ENCODE assay signal across 1 cellular context in genomic region chr14:68284834-68285233, GRCh38.
TF ChIP-seq lines count a peak whose summit lies in the region.

No MANE protein-coding gene starts in this region.

TF ChIP-seq in GM12878, 131 proteins besides CTCF, POLR2A, EP300 and RAD21 (continued from another document and continues in another):
- TF ChIP-seq, protein P1, sequence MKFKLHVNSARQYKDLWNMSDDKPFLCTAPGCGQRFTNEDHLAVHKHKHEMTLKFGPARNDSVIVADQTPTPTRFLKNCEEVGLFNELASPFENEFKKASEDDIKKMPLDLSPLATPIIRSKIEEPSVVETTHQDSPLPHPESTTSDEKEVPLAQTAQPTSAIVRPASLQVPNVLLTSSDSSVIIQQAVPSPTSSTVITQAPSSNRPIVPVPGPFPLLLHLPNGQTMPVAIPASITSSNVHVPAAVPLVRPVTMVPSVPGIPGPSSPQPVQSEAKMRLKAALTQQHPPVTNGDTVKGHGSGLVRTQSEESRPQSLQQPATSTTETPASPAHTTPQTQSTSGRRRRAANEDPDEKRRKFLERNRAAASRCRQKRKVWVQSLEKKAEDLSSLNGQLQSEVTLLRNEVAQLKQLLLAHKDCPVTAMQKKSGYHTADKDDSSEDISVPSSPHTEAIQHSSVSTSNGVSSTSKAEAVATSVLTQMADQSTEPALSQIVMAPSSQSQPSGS (IDR thresholded peaks at IDR 0.05; ENCODE audit: low read length): no peak
- TF ChIP-seq NR2C1 (IDR thresholded peaks at IDR 0.05) (no peak), ETV6 (conservative IDR thresholded peaks at IDR 0.05 in 1 of 2, IDR thresholded peaks at IDR 0.05 in 1 of 2; ENCODE audit: borderline replicate concordance in 1 of 2, low read depth in 1 of 2) (peak in 1 of 2 experiments; percentile 55; a peak in 1 of 4 replicates), ZNF207 (IDR thresholded peaks at IDR 0.05; ENCODE audit: borderline replicate concordance) (no peak), SMC3 (IDR thresholded peaks at IDR 0.05; ENCODE audit: borderline replicate concordance, low read length) (no peak), STAT1 (conservative IDR thresholded peaks at IDR 0.05) (no peak), PAX8 (IDR thresholded peaks at IDR 0.05) (peak; percentile 34; the same call in 1 of the 2 replicates), POLR2AphosphoS5 (IDR thresholded peaks at IDR 0.05; ENCODE audit: low read length) (no peak; the same call in 1 of the 2 replicates), DPF2 (IDR thresholded peaks at IDR 0.05) (no peak), SMARCA5 (IDR thresholded peaks at IDR 0.05) (no peak), BRCA1 (IDR thresholded peaks at IDR 0.05; ENCODE audit: low read depth, low read length) (no peak), ELK1 (IDR thresholded peaks at IDR 0.05; ENCODE audit: low read depth, low read length) (no peak), MYC (IDR thresholded peaks at IDR 0.05; ENCODE audit: insufficient read depth, insufficient read length, insufficient replicate concordance, low read length, severe bottlenecking) (no peak), CREM (IDR thresholded peaks at IDR 0.05; ENCODE audit: low read depth) (peak; percentile 53; the same call in 1 of the 2 replicates), CREB1 (IDR thresholded peaks at IDR 0.05; ENCODE audit: low read depth) (no peak), TAF1 (IDR thresholded peaks at IDR 0.05; ENCODE audit: borderline replicate concordance, low read depth, low read length) (0 out of 2 replicates have a peak, but pooled peaks have one; percentile 34), MYB (IDR thresholded peaks at IDR 0.05; ENCODE audit: borderline replicate concordance, low read depth, low read length) (no peak), EGR1 (IDR thresholded peaks at IDR 0.05; ENCODE audit: borderline replicate concordance in 1 of 2, low read depth in 2 of 2, low read length in 2 of 2) (peak in 1 of 2 experiments; percentile 26; a peak in 1 of 3 replicates), FOS (IDR thresholded peaks at IDR 0.05; ENCODE audit: borderline replicate concordance, extremely low read depth, insufficient read length) (no peak), CUX1 (IDR thresholded peaks at IDR 0.05; ENCODE audit: insufficient replicate concordance, low read depth, low read length) (peak; percentile 37), RAD51 (IDR thresholded peaks at IDR 0.05) (no peak), RELA (IDR thresholded peaks at IDR 0.05; ENCODE audit: borderline replicate concordance, partially characterized antibody) (no peak), ZNF274 (IDR thresholded peaks at IDR 0.05; ENCODE audit: insufficient read depth, insufficient read length) (no peak), ZSCAN29 (IDR thresholded peaks at IDR 0.05) (no peak), STAT3 (IDR thresholded peaks at IDR 0.05; ENCODE audit: low read depth, low read length) (no peak), TCF7 (IDR thresholded peaks at IDR 0.05; ENCODE audit: borderline replicate concordance) (peak; percentile 97), RUNX3 (IDR thresholded peaks at IDR 0.05; ENCODE audit: low read length) (no peak), RB1 (IDR thresholded peaks at IDR 0.05; ENCODE audit: borderline replicate concordance) (no peak), CHD2 (IDR thresholded peaks at IDR 0.05; ENCODE audit: borderline replicate concordance, low read depth, low read length) (no peak; the same call in 1 of the 2 replicates), ATF7 (IDR thresholded peaks at IDR 0.05; ENCODE audit: low read depth) (no peak; the same call in 1 of the 2 replicates), MAX (IDR thresholded peaks at IDR 0.05; ENCODE audit: low read depth, low read length) (no peak), RCOR1 (conservative IDR thresholded peaks at IDR 0.05; ENCODE audit: low read depth, low read length) (no peak), JUNB (IDR thresholded peaks at IDR 0.05) (no peak), SREBF1 (IDR thresholded peaks at IDR 0.05; ENCODE audit: low read length) (no peak), CBX5 (IDR thresholded peaks at IDR 0.05; ENCODE audit: low read depth) (no peak), NRF1 (conservative IDR thresholded peaks at IDR 0.05; ENCODE audit: low read depth, low read length) (no peak), GATAD2B (conservative IDR thresholded peaks at IDR 0.05; ENCODE audit: low read depth) (no peak; the same call in 1 of the 2 replicates), IKZF2 (IDR thresholded peaks at IDR 0.05) (peak; percentile 88), IKZF1 (conservative IDR thresholded peaks at IDR 0.05) (peak; percentile 66), TARDBP (IDR thresholded peaks at IDR 0.05; ENCODE audit: borderline replicate concordance) (no peak), FOXK2 (IDR thresholded peaks at IDR 0.05) (no peak), EZH2 (IDR thresholded peaks at IDR 0.05; ENCODE audit: borderline replicate concordance, control insufficient read depth, low read depth, low read length) (no peak), GABPA (IDR thresholded peaks at IDR 0.05; ENCODE audit: low read depth) (no peak)
- TF ChIP-seq, protein P2, sequence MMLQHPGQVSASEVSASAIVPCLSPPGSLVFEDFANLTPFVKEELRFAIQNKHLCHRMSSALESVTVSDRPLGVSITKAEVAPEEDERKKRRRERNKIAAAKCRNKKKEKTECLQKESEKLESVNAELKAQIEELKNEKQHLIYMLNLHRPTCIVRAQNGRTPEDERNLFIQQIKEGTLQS (IDR thresholded peaks at IDR 0.05; ENCODE audit: borderline replicate concordance, extremely low read depth, low read depth, low read length): no peak
- TF ChIP-seq, protein P3, sequence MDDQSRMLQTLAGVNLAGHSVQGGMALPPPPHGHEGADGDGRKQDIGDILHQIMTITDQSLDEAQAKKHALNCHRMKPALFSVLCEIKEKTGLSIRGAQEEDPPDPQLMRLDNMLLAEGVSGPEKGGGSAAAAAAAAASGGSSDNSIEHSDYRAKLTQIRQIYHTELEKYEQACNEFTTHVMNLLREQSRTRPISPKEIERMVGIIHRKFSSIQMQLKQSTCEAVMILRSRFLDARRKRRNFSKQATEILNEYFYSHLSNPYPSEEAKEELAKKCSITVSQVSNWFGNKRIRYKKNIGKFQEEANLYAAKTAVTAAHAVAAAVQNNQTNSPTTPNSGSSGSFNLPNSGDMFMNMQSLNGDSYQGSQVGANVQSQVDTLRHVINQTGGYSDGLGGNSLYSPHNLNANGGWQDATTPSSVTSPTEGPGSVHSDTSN (IDR thresholded peaks at IDR 0.05; ENCODE audit: insufficient replicate concordance, low read depth, low read length): no peak
- TF ChIP-seq, protein P4, sequence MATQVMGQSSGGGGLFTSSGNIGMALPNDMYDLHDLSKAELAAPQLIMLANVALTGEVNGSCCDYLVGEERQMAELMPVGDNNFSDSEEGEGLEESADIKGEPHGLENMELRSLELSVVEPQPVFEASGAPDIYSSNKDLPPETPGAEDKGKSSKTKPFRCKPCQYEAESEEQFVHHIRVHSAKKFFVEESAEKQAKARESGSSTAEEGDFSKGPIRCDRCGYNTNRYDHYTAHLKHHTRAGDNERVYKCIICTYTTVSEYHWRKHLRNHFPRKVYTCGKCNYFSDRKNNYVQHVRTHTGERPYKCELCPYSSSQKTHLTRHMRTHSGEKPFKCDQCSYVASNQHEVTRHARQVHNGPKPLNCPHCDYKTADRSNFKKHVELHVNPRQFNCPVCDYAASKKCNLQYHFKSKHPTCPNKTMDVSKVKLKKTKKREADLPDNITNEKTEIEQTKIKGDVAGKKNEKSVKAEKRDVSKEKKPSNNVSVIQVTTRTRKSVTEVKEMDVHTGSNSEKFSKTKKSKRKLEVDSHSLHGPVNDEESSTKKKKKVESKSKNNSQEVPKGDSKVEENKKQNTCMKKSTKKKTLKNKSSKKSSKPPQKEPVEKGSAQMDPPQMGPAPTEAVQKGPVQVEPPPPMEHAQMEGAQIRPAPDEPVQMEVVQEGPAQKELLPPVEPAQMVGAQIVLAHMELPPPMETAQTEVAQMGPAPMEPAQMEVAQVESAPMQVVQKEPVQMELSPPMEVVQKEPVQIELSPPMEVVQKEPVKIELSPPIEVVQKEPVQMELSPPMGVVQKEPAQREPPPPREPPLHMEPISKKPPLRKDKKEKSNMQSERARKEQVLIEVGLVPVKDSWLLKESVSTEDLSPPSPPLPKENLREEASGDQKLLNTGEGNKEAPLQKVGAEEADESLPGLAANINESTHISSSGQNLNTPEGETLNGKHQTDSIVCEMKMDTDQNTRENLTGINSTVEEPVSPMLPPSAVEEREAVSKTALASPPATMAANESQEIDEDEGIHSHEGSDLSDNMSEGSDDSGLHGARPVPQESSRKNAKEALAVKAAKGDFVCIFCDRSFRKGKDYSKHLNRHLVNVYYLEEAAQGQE (IDR thresholded peaks at IDR 0.05; ENCODE audit: low read depth, low read length): no peak
- TF ChIP-seq, protein P5, sequence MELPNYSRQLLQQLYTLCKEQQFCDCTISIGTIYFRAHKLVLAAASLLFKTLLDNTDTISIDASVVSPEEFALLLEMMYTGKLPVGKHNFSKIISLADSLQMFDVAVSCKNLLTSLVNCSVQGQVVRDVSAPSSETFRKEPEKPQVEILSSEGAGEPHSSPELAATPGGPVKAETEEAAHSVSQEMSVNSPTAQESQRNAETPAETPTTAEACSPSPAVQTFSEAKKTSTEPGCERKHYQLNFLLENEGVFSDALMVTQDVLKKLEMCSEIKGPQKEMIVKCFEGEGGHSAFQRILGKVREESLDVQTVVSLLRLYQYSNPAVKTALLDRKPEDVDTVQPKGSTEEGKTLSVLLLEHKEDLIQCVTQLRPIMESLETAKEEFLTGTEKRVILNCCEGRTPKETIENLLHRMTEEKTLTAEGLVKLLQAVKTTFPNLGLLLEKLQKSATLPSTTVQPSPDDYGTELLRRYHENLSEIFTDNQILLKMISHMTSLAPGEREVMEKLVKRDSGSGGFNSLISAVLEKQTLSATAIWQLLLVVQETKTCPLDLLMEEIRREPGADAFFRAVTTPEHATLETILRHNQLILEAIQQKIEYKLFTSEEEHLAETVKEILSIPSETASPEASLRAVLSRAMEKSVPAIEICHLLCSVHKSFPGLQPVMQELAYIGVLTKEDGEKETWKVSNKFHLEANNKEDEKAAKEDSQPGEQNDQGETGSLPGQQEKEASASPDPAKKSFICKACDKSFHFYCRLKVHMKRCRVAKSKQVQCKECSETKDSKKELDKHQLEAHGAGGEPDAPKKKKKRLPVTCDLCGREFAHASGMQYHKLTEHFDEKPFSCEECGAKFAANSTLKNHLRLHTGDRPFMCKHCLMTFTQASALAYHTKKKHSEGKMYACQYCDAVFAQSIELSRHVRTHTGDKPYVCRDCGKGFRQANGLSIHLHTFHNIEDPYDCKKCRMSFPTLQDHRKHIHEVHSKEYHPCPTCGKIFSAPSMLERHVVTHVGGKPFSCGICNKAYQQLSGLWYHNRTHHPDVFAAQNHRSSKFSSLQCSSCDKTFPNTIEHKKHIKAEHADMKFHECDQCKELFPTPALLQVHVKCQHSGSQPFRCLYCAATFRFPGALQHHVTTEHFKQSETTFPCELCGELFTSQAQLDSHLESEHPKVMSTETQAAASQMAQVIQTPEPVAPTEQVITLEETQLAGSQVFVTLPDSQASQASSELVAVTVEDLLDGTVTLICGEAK (IDR thresholded peaks at IDR 0.05; ENCODE audit: borderline replicate concordance): no peak
- TF ChIP-seq, protein P6, sequence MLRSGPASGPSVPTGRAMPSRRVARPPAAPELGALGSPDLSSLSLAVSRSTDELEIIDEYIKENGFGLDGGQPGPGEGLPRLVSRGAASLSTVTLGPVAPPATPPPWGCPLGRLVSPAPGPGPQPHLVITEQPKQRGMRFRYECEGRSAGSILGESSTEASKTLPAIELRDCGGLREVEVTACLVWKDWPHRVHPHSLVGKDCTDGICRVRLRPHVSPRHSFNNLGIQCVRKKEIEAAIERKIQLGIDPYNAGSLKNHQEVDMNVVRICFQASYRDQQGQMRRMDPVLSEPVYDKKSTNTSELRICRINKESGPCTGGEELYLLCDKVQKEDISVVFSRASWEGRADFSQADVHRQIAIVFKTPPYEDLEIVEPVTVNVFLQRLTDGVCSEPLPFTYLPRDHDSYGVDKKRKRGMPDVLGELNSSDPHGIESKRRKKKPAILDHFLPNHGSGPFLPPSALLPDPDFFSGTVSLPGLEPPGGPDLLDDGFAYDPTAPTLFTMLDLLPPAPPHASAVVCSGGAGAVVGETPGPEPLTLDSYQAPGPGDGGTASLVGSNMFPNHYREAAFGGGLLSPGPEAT (IDR thresholded peaks at IDR 0.05; ENCODE audit: low read depth): peak; percentile 83
